In the genomic region with DNA sequence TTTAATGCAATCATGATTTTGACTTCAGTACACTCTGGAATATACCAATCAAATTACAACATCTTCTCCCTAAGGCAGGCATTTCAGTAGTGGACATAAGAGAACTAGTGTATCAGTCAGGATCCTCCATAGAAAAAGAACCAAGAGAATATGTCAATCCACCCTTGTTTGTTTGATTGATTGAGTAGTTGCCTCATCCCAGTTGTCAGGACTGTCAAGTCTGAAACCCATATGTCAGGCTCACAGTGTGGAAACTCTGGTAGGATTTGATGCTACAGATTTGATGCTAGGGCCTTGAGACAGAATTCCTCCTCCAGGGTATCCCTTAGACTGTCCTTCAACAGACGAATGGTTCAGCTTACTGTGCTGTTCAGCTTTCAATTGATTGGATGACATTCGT, we compare ENCODE assay signal across 23 cellular contexts.
"Had no signal": no experiment of that assay in that cellular context is flagged by ENCODE, and none has a peak within 500 bp of the region (broad histone marks: within the 10 kb centered on the region; RNA-seq: fewer than 3 reads in every experiment).

No MANE protein-coding gene starts in this region.

- H3K27me3 Mint-ChIP-seq: IgD-negative memory B cell had no signal

- H3K36me3 ChIP-seq: SJCRH30 had no signal

- H3K9me3 ChIP-seq: SJCRH30 had no signal

- ATAC-seq: K562, Right ventricle myocardium inferior, SK-N-SH treated with all-trans-retinoic acid at 6 μM for 48 hours had no signal

- H3K4me2 ChIP-seq: KMS-11 had no signal

- H3K27ac ChIP-seq: HL-60, KMS-11, RWPE1, SJCRH30 had no signal

- DNase-seq: Kasumi-1, MM.1S, NCI-H1092 treated with DMSO at 0.1 percent for 48 hours, NCI-H1436, NCI-H187, NCI-H2029 treated with DMSO at 0.1 percent for 48 hours, NCI-H2107, NCI-H226, NCI-H446, NCI-H510A, NCI-H524 treated with DMSO at 0.1 percent for 48 hours, NCI-H69, NCI-H774, SHP77 treated with DMSO at 0.1 percent for 48 hours, SJCRH30 had no signal

- H3K27ac Mint-ChIP-seq: IgD-negative memory B cell had no signal

- H3K9ac ChIP-seq: KMS-11 had no signal

- H3K4me3 Mint-ChIP-seq: IgD-negative memory B cell had no signal

- H3K27me3 ChIP-seq: SJCRH30 had no signal

- FAIRE-seq: HTR-8/SVneo, K562 had no signal

- H3K4me3 ChIP-seq: K562, SJCRH30 had no signal
